Comparison of ENCODE assay signal across 8 cellular contexts in the genomic region with DNA sequence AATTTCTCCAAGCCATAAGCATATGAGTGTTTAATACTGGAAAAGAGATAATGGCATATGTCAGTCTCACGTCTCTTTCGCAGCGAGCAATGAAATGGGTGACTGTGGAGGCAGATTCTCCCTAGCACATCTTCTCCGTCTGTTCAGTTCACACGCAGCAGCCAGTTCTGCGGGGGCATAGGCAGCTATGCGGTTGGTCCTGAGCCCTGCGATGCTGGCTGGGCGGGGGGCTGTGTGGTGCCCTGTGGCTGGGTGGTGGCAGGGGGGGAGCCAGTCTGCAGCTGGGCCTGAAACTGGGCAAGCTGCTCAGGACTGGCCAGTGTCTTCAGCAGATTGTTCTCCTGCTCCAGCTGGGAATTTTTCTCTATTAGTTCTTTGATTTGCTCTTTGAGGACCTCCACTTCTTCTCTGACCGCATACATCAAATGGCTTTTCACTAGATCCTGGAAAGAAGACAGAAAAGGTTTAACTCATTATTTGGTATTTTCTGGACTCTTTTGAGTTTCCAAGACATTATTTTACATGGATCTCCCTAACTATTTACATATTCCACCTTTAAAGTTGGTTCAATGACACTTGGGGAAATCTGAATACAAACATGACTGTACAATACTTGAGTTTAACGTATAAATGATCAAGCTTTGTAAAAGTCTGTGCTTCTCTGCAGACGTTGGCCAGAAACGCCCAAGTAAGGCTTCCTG.
DNase-seq lines count a peak whose midpoint lies in the region; ATAC-seq and TF ChIP-seq lines count a peak whose summit lies in the region.

No MANE protein-coding gene starts in this region.

- H3K4me3 ChIP-seq in dorsolateral prefrontal cortex = peak overlapping the region; percentile 56 to 99 (median 87)
- peak overlapping the region; percentile 86 to 98 for H3K4me3 ChIP-seq in muscle layer of duodenum (ENCODE audit: low read depth in 1 of 2, low read length in 2 of 2)

- H3K9me3 Mint-ChIP-seq in stimulated activated naive CD8-positive, alpha-beta T cell treated with anti-CD3 and anti-CD28 coated beads, Interleukin-15, Interleukin-2, amounts not matched to agents 100 ng/mL and 50 ng/mL, for 24 hours = no peaks in the 10 kb centered on the region

- intact Hi-C loops in dorsolateral prefrontal cortex (cut with DNase I) = loop anchor here (2.0 to 10.0 kb wide), 9 partner anchors 60 to 450 kb away; partner anchors contain the start of gene SERP2 (in 1 of the 2)

- H3K27me3 ChIP-seq in dorsolateral prefrontal cortex (no peaks in the 10 kb centered on the region), muscle layer of duodenum (ENCODE audit: low read depth, low read length) (no peaks in the 10 kb centered on the region)

- H3K36me3 ChIP-seq in muscle layer of duodenum (ENCODE audit: control insufficient read depth in 1 of 2, insufficient read depth in 2 of 2, low read length in 2 of 2) = peaks cover 20 to 29% of the 10 kb centered on the region in 2 donors

- peak in 3 of 56 donors; percentile 1 to 12 (median 1) for TF ChIP-seq CTCF in dorsolateral prefrontal cortex (IDR thresholded peaks at IDR 0.05 in 54 of 56, conservative IDR thresholded peaks at IDR 0.05 in 2 of 56; ENCODE audit: low read depth in 1 of 56, partially characterized antibody in 56 of 56)

- no peaks in the 10 kb centered on the region for H3K36me3 Mint-ChIP-seq in stimulated activated naive CD8-positive, alpha-beta T cell treated with anti-CD3 and anti-CD28 coated beads, Interleukin-15, Interleukin-2, amounts not matched to agents 100 ng/mL and 50 ng/mL, for 24 hours (ENCODE audit: low read depth)

- peak overlapping the region; percentile 86 to 100 (median 98) for H3K27ac ChIP-seq in dorsolateral prefrontal cortex
- peak overlapping the region; percentile 94 for H3K27ac ChIP-seq in muscle layer of duodenum (ENCODE audit: low read length)

- peaks cover 6 to 27% of the 10 kb centered on the region in 2 donors for H3K4me1 ChIP-seq in muscle layer of duodenum (ENCODE audit: control insufficient read depth in 1 of 2, insufficient read depth in 2 of 2, low read length in 2 of 2)

- peaks cover 24% of the 10 kb centered on the region for H3K4me1 Mint-ChIP-seq in stimulated activated naive CD8-positive, alpha-beta T cell treated with anti-CD3 and anti-CD28 coated beads, Interleukin-15, Interleukin-2, amounts not matched to agents 100 ng/mL and 50 ng/mL, for 24 hours (ENCODE audit: low read depth)

- H3K9me3 ChIP-seq in muscle layer of duodenum (ENCODE audit: control insufficient read depth in 1 of 2, low read length in 2 of 2) = no peaks in the 10 kb centered on the region

- H3K4me3 Mint-ChIP-seq in stimulated activated naive CD8-positive, alpha-beta T cell treated with anti-CD3 and anti-CD28 coated beads, Interleukin-15, Interleukin-2, amounts not matched to agents 100 ng/mL and 50 ng/mL, for 24 hours = peak overlapping the region; percentile 56

- H3K27me3 Mint-ChIP-seq in stimulated activated naive CD8-positive, alpha-beta T cell treated with anti-CD3 and anti-CD28 coated beads, Interleukin-15, Interleukin-2, amounts not matched to agents 100 ng/mL and 50 ng/mL, for 24 hours = peaks cover 9% of the 10 kb centered on the region

- DNase-seq in stimulated activated naive CD8-positive, alpha-beta T cell treated with anti-CD3 and anti-CD28 coated beads, Interleukin-15, Interleukin-2, amounts not matched to agents 100 U/mL and 50 U/mL, for 24 hours = no peak
- DNase-seq in dorsolateral prefrontal cortex (peak in 6 of 10 donors; percentile 42 to 66 (median 56)), GM03348 (ENCODE audit: low spot score) (no peak), SW 1271 (lab: John Stamatoyannopoulos, UW) (no peak), NCI-H146 (lab: John Stamatoyannopoulos, UW) (no peak)

- ATAC-seq in stimulated activated naive CD8-positive, alpha-beta T cell treated with anti-CD3 and anti-CD28 coated beads, Interleukin-15, Interleukin-2, amounts not matched to agents 100 U/mL and 50 U/mL, for 24 hours = no peak
- no peak for ATAC-seq in esophagus mucosa

- no peak overlapping the region for H3K27ac Mint-ChIP-seq in stimulated activated naive CD8-positive, alpha-beta T cell treated with anti-CD3 and anti-CD28 coated beads, Interleukin-15, Interleukin-2, amounts not matched to agents 100 ng/mL and 50 ng/mL, for 24 hours

Comparison
In these comparisons a context has a peak if more than half of its experiments do, and no peak if none do; other contexts are left out.
1. DNase-seq: peak in dorsolateral prefrontal cortex (6 of 10); none in stimulated activated naive CD8-positive, alpha-beta T cell treated with anti-CD3 and anti-CD28 coated beads, Interleukin-15, Interleukin-2, amounts not matched to agents 100 U/mL and 50 U/mL, for 24 hours (single experiment), GM03348 (single experiment), SW 1271 (0 of 2) and NCI-H146 (single experiment).